Comparison of ENCODE assay signal across 2 cellular contexts in the genomic region with DNA sequence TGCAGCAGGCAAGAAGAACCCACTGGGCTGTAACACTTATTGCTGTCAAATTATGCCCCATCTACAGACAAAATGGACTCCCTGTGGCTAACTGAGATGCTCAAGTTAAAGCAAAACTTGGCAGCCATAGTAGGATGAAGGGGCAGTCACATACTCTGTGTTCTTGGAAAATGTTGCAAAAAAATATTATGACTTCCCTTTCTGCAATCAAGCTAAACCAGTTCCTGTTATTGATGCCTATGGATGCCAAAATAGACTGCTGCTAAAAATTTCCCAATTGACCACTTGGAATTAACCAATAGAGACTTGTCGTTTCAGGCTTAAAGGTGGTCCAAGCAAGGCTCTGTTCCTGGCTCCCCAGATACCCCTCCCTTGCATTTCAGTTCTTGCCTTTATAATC.
TF ChIP-seq lines count a peak whose summit lies in the region.

No MANE protein-coding gene starts in this region.

TF ChIP-seq in SK-N-SH, 30 proteins besides CTCF, POLR2A, EP300 and RAD21 (continued from another document):
- TF ChIP-seq, protein P1, sequence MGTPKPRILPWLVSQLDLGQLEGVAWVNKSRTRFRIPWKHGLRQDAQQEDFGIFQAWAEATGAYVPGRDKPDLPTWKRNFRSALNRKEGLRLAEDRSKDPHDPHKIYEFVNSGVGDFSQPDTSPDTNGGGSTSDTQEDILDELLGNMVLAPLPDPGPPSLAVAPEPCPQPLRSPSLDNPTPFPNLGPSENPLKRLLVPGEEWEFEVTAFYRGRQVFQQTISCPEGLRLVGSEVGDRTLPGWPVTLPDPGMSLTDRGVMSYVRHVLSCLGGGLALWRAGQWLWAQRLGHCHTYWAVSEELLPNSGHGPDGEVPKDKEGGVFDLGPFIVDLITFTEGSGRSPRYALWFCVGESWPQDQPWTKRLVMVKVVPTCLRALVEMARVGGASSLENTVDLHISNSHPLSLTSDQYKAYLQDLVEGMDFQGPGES (IDR thresholded peaks at IDR 0.05; ENCODE audit: low read depth, low read length), result no peak
- no peak for TF ChIP-seq RFX5 (IDR thresholded peaks at IDR 0.05; ENCODE audit: low read length)
- no peak for TF ChIP-seq SIN3A (IDR thresholded peaks at IDR 0.05; ENCODE audit: borderline replicate concordance, low read depth, low read length)
- no peak for TF ChIP-seq SMC3 (IDR thresholded peaks at IDR 0.05; ENCODE audit: low read depth, low read length)
- no peak for TF ChIP-seq FOSL2 (IDR thresholded peaks at IDR 0.05; ENCODE audit: borderline replicate concordance, low read depth)
- TF ChIP-seq MXI1 (IDR thresholded peaks at IDR 0.05; ENCODE audit: low read depth, low read length), result no peak
- no peak for TF ChIP-seq EZH2phosphoT487 (IDR thresholded peaks at IDR 0.05; ENCODE audit: borderline replicate concordance, low read depth)
- TF ChIP-seq ELF1 (IDR thresholded peaks at IDR 0.05), result no peak
- no peak for TF ChIP-seq RXRA (IDR thresholded peaks at IDR 0.05; ENCODE audit: borderline replicate concordance, low read depth)
- TF ChIP-seq, protein P2, sequence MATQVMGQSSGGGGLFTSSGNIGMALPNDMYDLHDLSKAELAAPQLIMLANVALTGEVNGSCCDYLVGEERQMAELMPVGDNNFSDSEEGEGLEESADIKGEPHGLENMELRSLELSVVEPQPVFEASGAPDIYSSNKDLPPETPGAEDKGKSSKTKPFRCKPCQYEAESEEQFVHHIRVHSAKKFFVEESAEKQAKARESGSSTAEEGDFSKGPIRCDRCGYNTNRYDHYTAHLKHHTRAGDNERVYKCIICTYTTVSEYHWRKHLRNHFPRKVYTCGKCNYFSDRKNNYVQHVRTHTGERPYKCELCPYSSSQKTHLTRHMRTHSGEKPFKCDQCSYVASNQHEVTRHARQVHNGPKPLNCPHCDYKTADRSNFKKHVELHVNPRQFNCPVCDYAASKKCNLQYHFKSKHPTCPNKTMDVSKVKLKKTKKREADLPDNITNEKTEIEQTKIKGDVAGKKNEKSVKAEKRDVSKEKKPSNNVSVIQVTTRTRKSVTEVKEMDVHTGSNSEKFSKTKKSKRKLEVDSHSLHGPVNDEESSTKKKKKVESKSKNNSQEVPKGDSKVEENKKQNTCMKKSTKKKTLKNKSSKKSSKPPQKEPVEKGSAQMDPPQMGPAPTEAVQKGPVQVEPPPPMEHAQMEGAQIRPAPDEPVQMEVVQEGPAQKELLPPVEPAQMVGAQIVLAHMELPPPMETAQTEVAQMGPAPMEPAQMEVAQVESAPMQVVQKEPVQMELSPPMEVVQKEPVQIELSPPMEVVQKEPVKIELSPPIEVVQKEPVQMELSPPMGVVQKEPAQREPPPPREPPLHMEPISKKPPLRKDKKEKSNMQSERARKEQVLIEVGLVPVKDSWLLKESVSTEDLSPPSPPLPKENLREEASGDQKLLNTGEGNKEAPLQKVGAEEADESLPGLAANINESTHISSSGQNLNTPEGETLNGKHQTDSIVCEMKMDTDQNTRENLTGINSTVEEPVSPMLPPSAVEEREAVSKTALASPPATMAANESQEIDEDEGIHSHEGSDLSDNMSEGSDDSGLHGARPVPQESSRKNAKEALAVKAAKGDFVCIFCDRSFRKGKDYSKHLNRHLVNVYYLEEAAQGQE (IDR thresholded peaks at IDR 0.05; ENCODE audit: low read depth, low read length), result no peak
- TF ChIP-seq, protein P3, sequence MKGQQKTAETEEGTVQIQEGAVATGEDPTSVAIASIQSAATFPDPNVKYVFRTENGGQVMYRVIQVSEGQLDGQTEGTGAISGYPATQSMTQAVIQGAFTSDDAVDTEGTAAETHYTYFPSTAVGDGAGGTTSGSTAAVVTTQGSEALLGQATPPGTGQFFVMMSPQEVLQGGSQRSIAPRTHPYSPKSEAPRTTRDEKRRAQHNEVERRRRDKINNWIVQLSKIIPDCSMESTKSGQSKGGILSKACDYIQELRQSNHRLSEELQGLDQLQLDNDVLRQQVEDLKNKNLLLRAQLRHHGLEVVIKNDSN (IDR thresholded peaks at IDR 0.05; ENCODE audit: borderline replicate concordance, low read depth), result no peak

TF ChIP-seq in SK-N-SH treated with all-trans-retinoic acid at 6 μM for 48 hours, 23 proteins besides CTCF, POLR2A, EP300 and RAD21 (continued from another document):
- TF ChIP-seq, protein P4, sequence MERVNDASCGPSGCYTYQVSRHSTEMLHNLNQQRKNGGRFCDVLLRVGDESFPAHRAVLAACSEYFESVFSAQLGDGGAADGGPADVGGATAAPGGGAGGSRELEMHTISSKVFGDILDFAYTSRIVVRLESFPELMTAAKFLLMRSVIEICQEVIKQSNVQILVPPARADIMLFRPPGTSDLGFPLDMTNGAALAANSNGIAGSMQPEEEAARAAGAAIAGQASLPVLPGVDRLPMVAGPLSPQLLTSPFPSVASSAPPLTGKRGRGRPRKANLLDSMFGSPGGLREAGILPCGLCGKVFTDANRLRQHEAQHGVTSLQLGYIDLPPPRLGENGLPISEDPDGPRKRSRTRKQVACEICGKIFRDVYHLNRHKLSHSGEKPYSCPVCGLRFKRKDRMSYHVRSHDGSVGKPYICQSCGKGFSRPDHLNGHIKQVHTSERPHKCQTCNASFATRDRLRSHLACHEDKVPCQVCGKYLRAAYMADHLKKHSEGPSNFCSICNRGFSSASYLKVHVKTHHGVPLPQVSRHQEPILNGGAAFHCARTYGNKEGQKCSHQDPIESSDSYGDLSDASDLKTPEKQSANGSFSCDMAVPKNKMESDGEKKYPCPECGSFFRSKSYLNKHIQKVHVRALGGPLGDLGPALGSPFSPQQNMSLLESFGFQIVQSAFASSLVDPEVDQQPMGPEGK (CRISPR knock-in tag; IDR thresholded peaks at IDR 0.05; ENCODE audit: borderline replicate concordance), result no peak
- no peak for TF ChIP-seq BACH2 (CRISPR knock-in tag; IDR thresholded peaks at IDR 0.05; ENCODE audit: borderline replicate concordance)
- no peak for TF ChIP-seq ZFP30 (CRISPR knock-in tag; IDR thresholded peaks at IDR 0.05)
- TF ChIP-seq, protein P5, sequence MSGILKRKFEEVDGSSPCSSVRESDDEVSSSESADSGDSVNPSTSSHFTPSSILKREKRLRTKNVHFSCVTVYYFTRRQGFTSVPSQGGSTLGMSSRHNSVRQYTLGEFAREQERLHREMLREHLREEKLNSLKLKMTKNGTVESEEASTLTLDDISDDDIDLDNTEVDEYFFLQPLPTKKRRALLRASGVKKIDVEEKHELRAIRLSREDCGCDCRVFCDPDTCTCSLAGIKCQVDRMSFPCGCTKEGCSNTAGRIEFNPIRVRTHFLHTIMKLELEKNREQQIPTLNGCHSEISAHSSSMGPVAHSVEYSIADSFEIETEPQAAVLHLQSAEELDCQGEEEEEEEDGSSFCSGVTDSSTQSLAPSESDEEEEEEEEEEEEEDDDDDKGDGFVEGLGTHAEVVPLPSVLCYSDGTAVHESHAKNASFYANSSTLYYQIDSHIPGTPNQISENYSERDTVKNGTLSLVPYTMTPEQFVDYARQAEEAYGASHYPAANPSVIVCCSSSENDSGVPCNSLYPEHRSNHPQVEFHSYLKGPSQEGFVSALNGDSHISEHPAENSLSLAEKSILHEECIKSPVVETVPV (CRISPR knock-in tag; IDR thresholded peaks at IDR 0.05), result no peak
- TF ChIP-seq ISL1 (CRISPR knock-in tag; IDR thresholded peaks at IDR 0.05), result no peak
- TF ChIP-seq ARNTL (CRISPR knock-in tag; IDR thresholded peaks at IDR 0.05; ENCODE audit: borderline replicate concordance, low read depth), result no peak
- no peak for TF ChIP-seq SNAI2 (CRISPR knock-in tag; IDR thresholded peaks at IDR 0.05)
- no peak for TF ChIP-seq RARB (CRISPR knock-in tag; IDR thresholded peaks at IDR 0.05)
- no peak for TF ChIP-seq CSDC2 (CRISPR knock-in tag; IDR thresholded peaks at IDR 0.05)
